29 cellular contexts compared by ENCODE assay signal in genomic region chr6:46468611-46469010, GRCh38. TPM values are rescaled to one million over a fixed set of nuclear protein-coding genes. Genes with fewer than 3 reads are reported as not detected.
DNase-seq lines count a peak whose midpoint lies in the region; ATAC-seq and TF ChIP-seq lines count a peak whose summit lies in the region.
"Had no signal": no experiment of that assay in that cellular context is flagged by ENCODE, and none has a peak within 500 bp of the region (broad histone marks: within the 10 kb centered on the region; RNA-seq: fewer than 3 reads in every experiment).

No MANE protein-coding gene starts in this region.

- peak overlapping the region; percentile 37 for H3K4me2 ChIP-seq in GM23248 (ENCODE audit: unreplicated experiment)

- intact Hi-C loops in ascending aorta (cut with DNase I) (no loop called here), psoas muscle (cut with DNase I) (no loop called here)

- TF ChIP-seq POLR2A in erythroblast (IDR thresholded peaks at IDR 0.05; ENCODE audit: low read length) = no peak

- no peak for ATAC-seq in psoas muscle
- no peak for ATAC-seq in GM21717 (IDR thresholded peaks at IDR 0.05; ENCODE audit: unreplicated experiment)
- no peak for ATAC-seq in HG02852 (IDR thresholded peaks at IDR 0.05; ENCODE audit: unreplicated experiment)
- ATAC-seq: left colon; stimulated activated naive CD8-positive, alpha-beta T cell treated with anti-CD3 and anti-CD28 coated beads, Interleukin-15, Interleukin-2, amounts not matched to agents 100 U/mL and 50 U/mL, for 24 hours had no signal

- DNase-seq in GM23248 (peak; percentile 9), ascending aorta (ENCODE audit: low spot score in 2 of 2) (no peak), iPS-NIHi7 (ENCODE audit: extremely low spot score) (peak; percentile 30), psoas muscle (no peak), erythroblast (lab: John Stamatoyannopoulos, UW) (no peak), OCI-M1 (lab: John Stamatoyannopoulos, UW) (no peak)
- DNase-seq: activated B cell treated with CpG ODN at 0.5 μM for 24 hours; activated CD4-positive, alpha-beta T cell treated with anti-CD3 and anti-CD28 coated beads, Interleukin-2, amount 50 U/mL, for 1 hour; activated effector memory CD4-positive, alpha-beta T cell treated with anti-CD3 and anti-CD28 coated beads, Interleukin-2, amount 50 U/mL, for 16 hours; activated naive CD8-positive, alpha-beta T cell treated with anti-CD3 and anti-CD28 coated beads for 36 hours; activated T-cell treated with anti-CD3 and anti-CD28 coated beads, Interleukin-2, amount 50 U/mL, for 1 hour; anterior cingulate cortex; CD4-positive, alpha-beta memory T cell; cortex of kidney; HFFc6; left colon; NCI-H1048; NCI-H1694; NCI-H446; NCI-H774; stimulated activated CD4-positive, alpha-beta T cell treated with anti-CD3 and anti-CD28 coated beads, Interleukin-15, amount 100 ng/mL, for 24 hours; stimulated activated naive CD8-positive, alpha-beta T cell treated with anti-CD3 and anti-CD28 coated beads, Interleukin-15, Interleukin-2, amounts not matched to agents 100 U/mL and 50 U/mL, for 24 hours; T-helper 1 cell had no signal

- H3K4me1 ChIP-seq in GM23248 (ENCODE audit: insufficient read depth) (peaks cover 31% of the 10 kb centered on the region), ascending aorta (peaks cover 2 to 37% of the 10 kb centered on the region in 2 donors), psoas muscle (peaks cover 22% of the 10 kb centered on the region)
- H3K4me1 ChIP-seq: prostate gland had no signal

- no peaks in the 10 kb centered on the region for H3K27me3 ChIP-seq in GM23248 (replicated peaks; ENCODE audit: insufficient read depth)
- no peaks in the 10 kb centered on the region for H3K27me3 ChIP-seq in ascending aorta
- H3K27me3 ChIP-seq in psoas muscle (ENCODE audit: insufficient read depth in 3 of 3, low read length in 2 of 3) = no peaks in the 10 kb centered on the region
- H3K27me3 ChIP-seq: neutrophil, SJSA1 had no signal

- H3K36me3 ChIP-seq in GM23248 (ENCODE audit: low read depth) (no peaks in the 10 kb centered on the region), ascending aorta (peaks cover 0 to 6% of the 10 kb centered on the region in 2 donors), psoas muscle (ENCODE audit: insufficient read depth in 1 of 2, low read depth in 1 of 2) (no peaks in the 10 kb centered on the region)
- H3K36me3 ChIP-seq: neutrophil, prostate gland, SJSA1, thoracic aorta had no signal

- whole genome bisulfite sequencing in GM23248 (ENCODE audit: low coverage in 1 of 2, low lambda C conversion rate in 2 of 2, missing lambda C conversion rate in 2 of 2), 2 experiments = 35 to 44% methylated on average over 4 of the region's 4 CpGs
- WGBS in psoas muscle, 3 donors = 56 to 75% (median 58%) methylated on average over 4 of the region's 4 CpGs

- TF ChIP-seq CTCF in ascending aorta (IDR thresholded peaks at IDR 0.05) (no peak), psoas muscle (IDR thresholded peaks at IDR 0.05) (no peak)

- H3K27ac ChIP-seq in GM23248 (no peak overlapping the region), ascending aorta (peak overlapping the region; percentile 17 to 50), psoas muscle (peak overlapping the region; percentile 54)
- H3K27ac ChIP-seq: neutrophil, prostate gland, SJSA1 had no signal

- in situ Hi-C loops in GM23248 (cut with MboI) = no loop called here

- H3K9me2 ChIP-seq in GM23248 (ENCODE audit: insufficient read depth) = peaks cover 6% of the 10 kb centered on the region; the same call in 1 of the 2 replicates

- H4K20me1 ChIP-seq in GM23248 (ENCODE audit: insufficient read depth) = no peaks in the 10 kb centered on the region

- H3K4me3 ChIP-seq in GM23248 (no peak overlapping the region), ascending aorta (no peak overlapping the region), psoas muscle (no peak overlapping the region)
- H3K4me3 ChIP-seq: prostate gland, SJSA1, thoracic aorta had no signal

- no peak overlapping the region for H3K9ac ChIP-seq in GM23248

- peak overlapping the region; percentile 72 for H2AFZ ChIP-seq in GM23248

- H3F3A ChIP-seq in GM23248 (ENCODE audit: insufficient read depth) = peaks cover 25% of the 10 kb centered on the region

- H3K79me2 ChIP-seq in GM23248 (ENCODE audit: insufficient read depth) = no peaks in the 10 kb centered on the region

- H3K9me3 ChIP-seq in GM23248 (ENCODE audit: low read depth) = no peaks in the 10 kb centered on the region
- H3K9me3 ChIP-seq in ascending aorta = no peaks in the 10 kb centered on the region
- no peaks in the 10 kb centered on the region for H3K9me3 ChIP-seq in psoas muscle
- H3K9me3 ChIP-seq: neutrophil, prostate gland, SJSA1, thoracic aorta had no signal

RNA-seq across cellular contexts. Expression of gene RCAN2, which starts 22.6 kb away (rescaled TPM):
- 6.5 and 7.6 TPM in 2 replicates for total RNA-seq in GM23248 (2014; rRNA removed; shearing (Covaris generic))
- polyA plus RNA-seq in GM23248 (2016; fragmentation: Nextera tagmentation; extraction: Ambion mirVana) = 8.7 and 8.8 TPM in 2 replicates
- total RNA-seq in ascending aorta = 83.4 TPM
- 100 to 1,000 TPM in 1 of 4 donors, 10 to 100 TPM in 3; 13.2 to 108 (median 50.8) TPM for total RNA-seq in psoas muscle
- polyA plus RNA-seq in psoas muscle = 10 to 100 TPM in 2 of 3 donors, 1 to 10 TPM in 1; 2.6 to 20.0 (median 15.8) TPM
- total RNA-seq: activated B cell treated with CpG ODN at 0.5 μM for 24 hours; activated naive CD8-positive, alpha-beta T cell treated with anti-CD3 and anti-CD28 coated beads for 36 hours; CD4-positive, alpha-beta memory T cell had no signal

Comparison
In these comparisons a context has a peak if more than half of its experiments do, and no peak if none do; other contexts are left out.
1. DNase-seq: peak in GM23248 (single experiment) and iPS-NIHi7 (single experiment); none in ascending aorta (0 of 2), psoas muscle (0 of 2), erythroblast (0 of 2) and OCI-M1 (single experiment).